In genomic region chr16:48608871-48609452, GRCh38 we compare ENCODE assay signal across 7 cellular contexts. TPM values are rescaled to one million over a fixed set of nuclear protein-coding genes. Genes with fewer than 3 reads are reported as not detected.
DNase-seq lines count a peak whose midpoint lies in the region; ATAC-seq and TF ChIP-seq lines count a peak whose summit lies in the region.

No MANE protein-coding gene starts in this region.

- peak overlapping the region; percentile 62 for H2AFZ ChIP-seq in hepatocyte

- peaks cover 51% of the 10 kb centered on the region for H4K20me1 ChIP-seq in hepatocyte (ENCODE audit: insufficient read depth, poor library complexity, severe bottlenecking)

- H3K4me3 Mint-ChIP-seq in stimulated activated effector memory CD8-positive, alpha-beta T cell treated with anti-CD3 and anti-CD28 coated beads, Interleukin-12 subunit alpha, Interleukin-12 subunit beta, amount 100 ng/mL, for 72 hours: no peak overlapping the region

- no peaks in the 10 kb centered on the region for H3K9me2 ChIP-seq in hepatocyte (replicated peaks; ENCODE audit: insufficient read depth)

- H3K36me3 Mint-ChIP-seq in stimulated activated effector memory CD8-positive, alpha-beta T cell treated with anti-CD3 and anti-CD28 coated beads, Interleukin-12 subunit alpha, Interleukin-12 subunit beta, amount 100 ng/mL, for 72 hours: peaks cover 24% of the 10 kb centered on the region

- CTCF ChIA-PET in HEK293 (lab: Yijun Ruan, JAX): interaction anchor here (0.6 kb wide), 1 partner anchor 48 kb away, joined by 3 read pairs; no protein-coding TSS in a partner anchor

- DNase-seq in hepatocyte (ENCODE audit: low spot score): peak; percentile 46
- no peak for DNase-seq in stimulated activated effector memory CD8-positive, alpha-beta T cell treated with anti-CD3 and anti-CD28 coated beads, Interleukin-12 subunit alpha, Interleukin-12 subunit beta, amount 100 ng/mL, for 72 hours (ENCODE audit: low spot score in 2 of 2)
- no peak for DNase-seq in HuH-7.5 (ENCODE audit: low spot score)
- no peak for DNase-seq in COR-L47 (lab: John Stamatoyannopoulos, UW)
- no peak for DNase-seq in NCI-H524 treated with DMSO at 0.1 percent for 48 hours (lab: John Stamatoyannopoulos, UW)

- H3K4me3 ChIP-seq in HEK293 (ENCODE audit: low read depth, low read length): peak overlapping the region; percentile 90
- H3K4me3 ChIP-seq in WI38 (ENCODE audit: low read depth, low read length): peak overlapping the region; percentile 91
- H3K4me3 ChIP-seq in hepatocyte: peak overlapping the region; percentile 96

- TF ChIP-seq CTCF in HEK293 (tag by site-specific recombination; IDR thresholded peaks at IDR 0.05) (no peak), WI38 (IDR thresholded peaks at IDR 0.05; ENCODE audit: low read depth, low read length) (no peak), hepatocyte (IDR thresholded peaks at IDR 0.05; ENCODE audit: poor library complexity) (no peak)

- POLR2A ChIA-PET in HEK293 (lab: Yijun Ruan, JAX): no interaction called here

- no peaks in the 10 kb centered on the region for H3K9me3 Mint-ChIP-seq in stimulated activated effector memory CD8-positive, alpha-beta T cell treated with anti-CD3 and anti-CD28 coated beads, Interleukin-12 subunit alpha, Interleukin-12 subunit beta, amount 100 ng/mL, for 72 hours

- peak overlapping the region; percentile 85 for H3K4me2 ChIP-seq in hepatocyte

- H3K9me3 ChIP-seq in HEK293 (ENCODE audit: control insufficient read depth, insufficient read depth, low read depth, low read length) (no peaks in the 10 kb centered on the region), hepatocyte (ENCODE audit: low read depth) (no peaks in the 10 kb centered on the region)

- H3K27ac Mint-ChIP-seq in stimulated activated effector memory CD8-positive, alpha-beta T cell treated with anti-CD3 and anti-CD28 coated beads, Interleukin-12 subunit alpha, Interleukin-12 subunit beta, amount 100 ng/mL, for 72 hours: peak overlapping the region; percentile 89

- H3K4me1 Mint-ChIP-seq in stimulated activated effector memory CD8-positive, alpha-beta T cell treated with anti-CD3 and anti-CD28 coated beads, Interleukin-12 subunit alpha, Interleukin-12 subunit beta, amount 100 ng/mL, for 72 hours: peaks cover 38% of the 10 kb centered on the region

- WGBS in hepatocyte (ENCODE audit: low lambda C conversion rate, missing lambda C conversion rate): 40% methylated on average over 23 of the region's 25 CpGs

- no peak for ATAC-seq in stimulated activated effector memory CD8-positive, alpha-beta T cell treated with anti-CD3 and anti-CD28 coated beads, Interleukin-12 subunit alpha, Interleukin-12 subunit beta, amount 100 ng/mL, for 72 hours

- H3K36me3 ChIP-seq in HEK293 (ENCODE audit: control insufficient read depth in 2 of 2, insufficient read depth in 1 of 2, low read length in 2 of 2) (peaks cover 0 to 20% of the 10 kb centered on the region in 2 experiments; a peak in 1 of 3 replicates), hepatocyte (replicated peaks; ENCODE audit: insufficient read depth, low read depth) (no peaks in the 10 kb centered on the region)

- H3K4me1 ChIP-seq in HEK293 (ENCODE audit: control insufficient read depth, insufficient read depth, low read length) (no peaks in the 10 kb centered on the region; the same call in 1 of the 2 replicates), hepatocyte (ENCODE audit: insufficient read depth) (peaks cover 48% of the 10 kb centered on the region)

- H3K79me2 ChIP-seq in hepatocyte: peaks cover 57% of the 10 kb centered on the region

- H3K27me3 ChIP-seq in hepatocyte: no peaks in the 10 kb centered on the region

- peak overlapping the region; percentile 93 for H3K27ac ChIP-seq in HEK293 (ENCODE audit: extremely low read depth, low read depth, low read length)
- peak overlapping the region; percentile 99 for H3K27ac ChIP-seq in hepatocyte

TF ChIP-seq in HEK293, 187 proteins besides CTCF, POLR2A, EP300 and RAD21 (continues in another document):
- TF ChIP-seq SCRT1 (tag by site-specific recombination; IDR thresholded peaks at IDR 0.05; ENCODE audit: borderline replicate concordance): peak; percentile 70
- TF ChIP-seq ZNF23 (tag by site-specific recombination; IDR thresholded peaks at IDR 0.05; ENCODE audit: borderline replicate concordance): no peak
- TF ChIP-seq ZNF521 (tag by site-specific recombination; IDR thresholded peaks at IDR 0.05): no peak
- no peak for TF ChIP-seq ZNF16 (tag by site-specific recombination; IDR thresholded peaks at IDR 0.05; ENCODE audit: low read depth)
- TF ChIP-seq ZNF530 (tag by site-specific recombination; IDR thresholded peaks at IDR 0.05; ENCODE audit: low read depth): no peak
- no peak for TF ChIP-seq ZNF10 (tag by site-specific recombination; IDR thresholded peaks at IDR 0.05)
- TF ChIP-seq ZNF629 (tag by site-specific recombination; IDR thresholded peaks at IDR 0.05): no peak
- TF ChIP-seq ZNF518A (tag by site-specific recombination; conservative IDR thresholded peaks at IDR 0.05; ENCODE audit: low read depth): no peak
- TF ChIP-seq YY1 (tag by site-specific recombination; IDR thresholded peaks at IDR 0.05): no peak
- no peak for TF ChIP-seq ZBTB44 (tag by site-specific recombination; IDR thresholded peaks at IDR 0.05)
- no peak for TF ChIP-seq ZNF138 (tag by site-specific recombination; IDR thresholded peaks at IDR 0.05; ENCODE audit: borderline replicate concordance)
- no peak for TF ChIP-seq ZNF423 (tag by site-specific recombination; IDR thresholded peaks at IDR 0.05)
- TF ChIP-seq ZNF18 (tag by site-specific recombination; IDR thresholded peaks at IDR 0.05): no peak

RNA-seq across cellular contexts. Expression of gene N4BP1, which starts 1.0 kb away (rescaled TPM):
- 43.9 and 51.7 TPM in 2 replicates for total RNA-seq in hepatocyte
- polyA plus RNA-seq in hepatocyte: 21.2 and 31.6 TPM in 2 replicates
